ENCODE assay signal across 19 cellular contexts in the genomic region with DNA sequence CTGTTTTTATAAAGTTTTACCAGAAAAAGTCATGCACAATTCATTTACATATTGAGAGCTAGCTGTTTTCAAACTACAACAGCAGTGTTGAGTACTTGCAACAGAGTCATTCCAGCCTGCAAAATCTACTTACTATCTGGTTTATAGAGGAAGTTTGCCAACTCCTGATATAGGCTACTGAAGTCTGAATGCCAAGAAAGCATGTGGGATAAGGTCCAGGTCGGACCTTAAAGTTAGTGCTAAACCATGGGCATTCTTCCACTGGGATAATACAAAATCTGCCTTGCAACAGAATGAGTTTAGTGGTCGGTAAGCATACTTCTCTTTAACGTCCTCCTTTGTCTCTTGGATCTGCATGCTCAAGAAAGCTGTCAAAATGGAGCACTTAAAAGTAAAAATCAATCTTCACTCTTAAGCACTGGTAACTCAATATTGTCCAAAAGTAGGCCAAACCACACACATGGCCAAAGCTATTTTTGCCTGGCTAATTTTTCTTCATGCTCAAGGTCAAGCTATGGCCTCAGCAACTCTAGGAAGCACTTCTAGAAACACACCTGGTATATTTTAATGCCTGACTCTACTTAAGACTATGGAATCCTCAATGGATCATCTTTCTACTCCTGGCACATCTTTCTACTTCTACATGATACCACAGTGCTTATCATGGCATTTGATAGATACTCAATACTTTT.
DNase-seq lines count a peak whose midpoint lies in the region; ATAC-seq, FAIRE-seq and TF ChIP-seq lines count a peak whose summit lies in the region.
"Had no signal": no experiment of that assay in that cellular context is flagged by ENCODE, and none has a peak within 500 bp of the region (broad histone marks: within the 10 kb centered on the region; RNA-seq: fewer than 3 reads in every experiment).

No MANE protein-coding gene starts in this region.

- ATAC-seq in gastrocnemius medialis (peak; percentile 79 to 80), GM21528 (IDR thresholded peaks at IDR 0.05; ENCODE audit: low FRiP score, unreplicated experiment) (no peak)
- ATAC-seq: GM23338 had no signal

- POLR2A ChIA-PET in activated CD4-positive, alpha-beta memory T cell treated with anti-CD3 and anti-CD28 coated beads, Interleukin-2, amount 10 ng/mL, durations not matched to agents 7 days and 5 days (lab: Charles Lee), result no interaction called here

- H3K27ac ChIP-seq in gastrocnemius medialis, result peak overlapping the region; percentile 74 to 81 (median 76)
- H3K27ac ChIP-seq: RWPE1 had no signal

- intact Hi-C loops in gastrocnemius medialis (cut with DNase I; ENCODE audit: low total_unique reads), result no loop called here

- H3K27ac Mint-ChIP-seq in activated CD4-positive, alpha-beta memory T cell treated with anti-CD3 and anti-CD28 coated beads, Interleukin-2, amount 10 ng/mL, durations not matched to agents 7 days and 5 days, result no peak overlapping the region
- H3K27ac Mint-ChIP-seq: GM23338 had no signal

- no peak overlapping the region for H3K4me3 Mint-ChIP-seq in activated CD4-positive, alpha-beta memory T cell treated with anti-CD3 and anti-CD28 coated beads, Interleukin-2, amount 10 ng/mL, durations not matched to agents 7 days and 5 days
- H3K4me3 Mint-ChIP-seq: CD4-positive, CD25-positive, alpha-beta regulatory T cell; GM23338 had no signal

- no peaks in the 10 kb centered on the region for H3K4me1 Mint-ChIP-seq in activated CD4-positive, alpha-beta memory T cell treated with anti-CD3 and anti-CD28 coated beads, Interleukin-2, amount 10 ng/mL, durations not matched to agents 7 days and 5 days
- H3K4me1 Mint-ChIP-seq: CD4-positive, CD25-positive, alpha-beta regulatory T cell had no signal

- no peak overlapping the region for H3K4me3 ChIP-seq in gastrocnemius medialis
- H3K4me3 ChIP-seq: GM23338 had no signal

- H3K9me3 Mint-ChIP-seq in activated CD4-positive, alpha-beta memory T cell treated with anti-CD3 and anti-CD28 coated beads, Interleukin-2, amount 10 ng/mL, durations not matched to agents 7 days and 5 days, result peaks cover 2% of the 10 kb centered on the region

- no peak for TF ChIP-seq CTCF in gastrocnemius medialis (IDR thresholded peaks at IDR 0.05 in 4 of 5, conservative IDR thresholded peaks at IDR 0.05 in 1 of 5)

- CTCF ChIA-PET in activated CD4-positive, alpha-beta memory T cell treated with anti-CD3 and anti-CD28 coated beads, Interleukin-2, amount 10 ng/mL, durations not matched to agents 7 days and 5 days (lab: Charles Lee), result no interaction called here

- no peaks in the 10 kb centered on the region for H3K27me3 ChIP-seq in gastrocnemius medialis

- peaks cover 28 to 39% of the 10 kb centered on the region in 2 donors for H3K4me1 ChIP-seq in gastrocnemius medialis

- peak; percentile 87 for FAIRE-seq in H54 (lab: Jason Lieb, UNC)

- H3K36me3 Mint-ChIP-seq in activated CD4-positive, alpha-beta memory T cell treated with anti-CD3 and anti-CD28 coated beads, Interleukin-2, amount 10 ng/mL, durations not matched to agents 7 days and 5 days (ENCODE audit: low read depth), result no peaks in the 10 kb centered on the region
- H3K36me3 Mint-ChIP-seq: CD4-positive, CD25-positive, alpha-beta regulatory T cell had no signal

- no peaks in the 10 kb centered on the region for H3K27me3 Mint-ChIP-seq in activated CD4-positive, alpha-beta memory T cell treated with anti-CD3 and anti-CD28 coated beads, Interleukin-2, amount 10 ng/mL, durations not matched to agents 7 days and 5 days

- DNase-seq in H54 (ENCODE audit: insufficient read length, low spot score), result no peak
- DNase-seq in NCI-H226, result peak; percentile 24
- peak; percentile 72 for DNase-seq in fibroblast of peridontal ligament (ENCODE audit: extremely low read depth)
- peak; percentile 6 to 12 for DNase-seq in gastrocnemius medialis
- DNase-seq in NK-92 (lab: John Stamatoyannopoulos, UW; ENCODE audit: unreplicated experiment), result no peak
- DNase-seq in stimulated activated CD8-positive, alpha-beta memory T cell treated with anti-CD3 and anti-CD28 coated beads, Interleukin-4, amount 100 ng/mL, for 48 hours, result no peak
- no peak for DNase-seq in activated CD4-positive, alpha-beta memory T cell treated with anti-CD3 and anti-CD28 coated beads, Interleukin-2, amount 10 ng/mL, durations not matched to agents 7 days and 5 days
- DNase-seq: AML-193; CD4-positive, CD25-positive, alpha-beta regulatory T cell; DMS79 treated with DMSO at 0.1 percent for 48 hours; KG1; NCI-H1105; NCI-H1694; NCI-H2107; NCI-H2227 treated with DMSO at 0.1 percent for 48 hours; NCI-H526 had no signal

- TF ChIP-seq POLR2A in H54 (IDR thresholded peaks at IDR 0.05; ENCODE audit: low read depth, low read length), result no peak
- TF ChIP-seq POLR2A in gastrocnemius medialis (IDR thresholded peaks at IDR 0.05), result no peak

- H3K9me3 ChIP-seq in gastrocnemius medialis, result no peaks in the 10 kb centered on the region

- no peaks in the 10 kb centered on the region for H3K36me3 ChIP-seq in gastrocnemius medialis

- in situ Hi-C loops in gastrocnemius medialis (cut with MboI; ENCODE audit: low sequenced_read_pairs in 4 of 4), result no loop called here

Comparison
In these comparisons a context has a peak if more than half of its experiments do, and no peak if none do; other contexts are left out.
1. DNase-seq: peak in NCI-H226 (single experiment), fibroblast of peridontal ligament (single experiment) and gastrocnemius medialis (2 of 2); none in H54 (single experiment), NK-92 (single experiment), stimulated activated CD8-positive, alpha-beta memory T cell treated with anti-CD3 and anti-CD28 coated beads, Interleukin-4, amount 100 ng/mL, for 48 hours (single experiment) and activated CD4-positive, alpha-beta memory T cell treated with anti-CD3 and anti-CD28 coated beads, Interleukin-2, amount 10 ng/mL, durations not matched to agents 7 days and 5 days (single experiment).